8 cellular contexts compared by ENCODE assay signal in the genomic region with DNA sequence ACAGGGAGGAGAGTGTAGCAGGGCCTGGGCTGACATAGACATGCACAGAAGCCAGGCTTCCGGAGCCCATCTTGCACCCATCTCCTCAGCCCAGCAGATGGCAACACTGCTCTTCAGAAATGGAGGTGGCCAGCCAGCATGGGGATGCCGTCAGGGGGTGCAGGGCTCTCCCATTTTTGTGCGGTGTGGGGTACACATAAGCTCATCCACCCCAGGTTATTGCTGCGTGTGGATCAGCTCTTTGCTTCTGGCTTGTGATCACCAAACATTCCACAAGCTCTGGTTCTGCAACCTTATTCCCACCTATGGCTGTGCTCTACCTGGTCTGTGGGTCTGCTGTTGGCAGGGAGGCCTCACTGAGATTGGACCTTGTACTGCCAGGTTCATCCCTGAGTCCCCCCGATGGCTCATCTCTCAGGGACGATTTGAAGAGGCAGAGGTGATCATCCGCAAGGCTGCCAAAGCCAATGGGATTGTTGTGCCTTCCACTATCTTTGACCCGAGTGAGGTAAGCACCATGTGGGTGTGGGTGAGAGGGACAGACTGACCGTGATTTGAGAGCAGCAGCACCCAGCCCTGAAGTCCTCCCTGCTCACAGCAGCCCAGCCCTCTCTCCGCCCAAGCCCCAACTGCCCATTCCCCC. TPM values are rescaled to one million over a fixed set of nuclear protein-coding genes. Genes with fewer than 3 reads are reported as not detected.
A peak's percentile ranks its signal among the peaks of the same experiment; 100 is the strongest.
DNase-seq lines count a peak whose midpoint lies in the region; ATAC-seq and TF ChIP-seq lines count a peak whose summit lies in the region.

No MANE protein-coding gene starts in this region.

- TF ChIP-seq CTCF in DOHH2 (IDR thresholded peaks at IDR 0.05; ENCODE audit: low read depth, low read length, poor library complexity, severe bottlenecking) = peak; percentile 78

- peaks cover 10% of the 10 kb centered on the region for H3K4me1 ChIP-seq in DOHH2 (ENCODE audit: control insufficient read depth, low read length)
- peaks cover 51% of the 10 kb centered on the region for H3K4me1 ChIP-seq in rectal smooth muscle tissue (ENCODE audit: control insufficient read depth, insufficient read depth, low read length)

- peak overlapping the region; percentile 60 to 78 for H3K27ac Mint-ChIP-seq in T-cell
- peak overlapping the region; percentile 41 for H3K27ac Mint-ChIP-seq in activated naive CD8-positive, alpha-beta T cell treated with anti-CD3 and anti-CD28 coated beads, Interleukin-2, amount 50 U/mL, for 24 hours

- POLR2A ChIA-PET in T-cell (lab: Charles Lee) = interaction anchor here (0.5 to 1.7 kb wide), 10 partner anchors 17 to 840 kb away, joined by 3 to 6 read pairs (median 4); a partner anchor contains a TSS

- H4K20me1 ChIP-seq in DOHH2 (ENCODE audit: control insufficient read depth, insufficient read depth, low read depth, low read length) = no peaks in the 10 kb centered on the region

- H3K27me3 ChIP-seq in DOHH2 (ENCODE audit: control insufficient read depth, low read length) (no peaks in the 10 kb centered on the region), rectal smooth muscle tissue (ENCODE audit: control insufficient read depth, insufficient read depth, low read length) (no peaks in the 10 kb centered on the region)

- H3K27ac ChIP-seq in DOHH2 (ENCODE audit: low read depth, low read length) (no peak overlapping the region), rectal smooth muscle tissue (ENCODE audit: low read depth, low read length) (peak overlapping the region; percentile 96)

- no peaks in the 10 kb centered on the region for H3K9me2 ChIP-seq in DOHH2 (replicated peaks; ENCODE audit: control insufficient read depth, low read length)

- no peaks in the 10 kb centered on the region for H3K9me3 Mint-ChIP-seq in T-cell
- no peaks in the 10 kb centered on the region for H3K9me3 Mint-ChIP-seq in activated naive CD8-positive, alpha-beta T cell treated with anti-CD3 and anti-CD28 coated beads, Interleukin-2, amount 50 U/mL, for 24 hours

- no peaks in the 10 kb centered on the region for H3K79me2 ChIP-seq in DOHH2 (ENCODE audit: control insufficient read depth, low read length)

- H3F3A ChIP-seq in DOHH2 (ENCODE audit: control insufficient read depth, insufficient read depth) = no peaks in the 10 kb centered on the region

- no peak overlapping the region for H3K9ac ChIP-seq in rectal smooth muscle tissue (ENCODE audit: low read length)

- H3K27me3 Mint-ChIP-seq in T-cell = no peaks in the 10 kb centered on the region
- no peaks in the 10 kb centered on the region for H3K27me3 Mint-ChIP-seq in activated naive CD8-positive, alpha-beta T cell treated with anti-CD3 and anti-CD28 coated beads, Interleukin-2, amount 50 U/mL, for 24 hours

- intact Hi-C loops in left cardiac atrium (cut with DNase I) = loop anchor here (2.0 kb wide), 1 partner anchor 114 kb away; no protein-coding TSS in a partner anchor

- ATAC-seq in GM21423 (IDR thresholded peaks at IDR 0.05; ENCODE audit: unreplicated experiment) (peak; percentile 88), T-cell (replicated peaks in 1 of 4) (peak; percentile 86 to 89 (median 88)), left cardiac atrium (peak; percentile 83 to 86)
- ATAC-seq in activated naive CD8-positive, alpha-beta T cell treated with anti-CD3 and anti-CD28 coated beads, Interleukin-2, amount 50 U/mL, for 24 hours = peak; percentile 90

- CTCF ChIA-PET in T-cell (lab: Charles Lee) = interaction anchor here (0.5 to 5.8 kb wide), 37 partner anchors 15 to 573 kb away, joined by 3 to 72 read pairs (median 5); a partner anchor contains a TSS

- H3K4me2 ChIP-seq in DOHH2 (ENCODE audit: low read length) = no peak overlapping the region

- H3K36me3 ChIP-seq in DOHH2 (ENCODE audit: control insufficient read depth, low read length) (no peaks in the 10 kb centered on the region), rectal smooth muscle tissue (ENCODE audit: control insufficient read depth, insufficient read depth, low read length) (peaks cover 3% of the 10 kb centered on the region)

- H3K4me1 Mint-ChIP-seq in T-cell = peaks cover 32 to 57% (median 32%) of the 10 kb centered on the region in 3 donors
- peaks cover 41% of the 10 kb centered on the region for H3K4me1 Mint-ChIP-seq in activated naive CD8-positive, alpha-beta T cell treated with anti-CD3 and anti-CD28 coated beads, Interleukin-2, amount 50 U/mL, for 24 hours

- H3K4me3 Mint-ChIP-seq in T-cell = no peak overlapping the region
- no peak overlapping the region for H3K4me3 Mint-ChIP-seq in activated naive CD8-positive, alpha-beta T cell treated with anti-CD3 and anti-CD28 coated beads, Interleukin-2, amount 50 U/mL, for 24 hours

- H3K9me3 ChIP-seq in DOHH2 (ENCODE audit: control insufficient read depth, insufficient read depth, low read length) = no peaks in the 10 kb centered on the region

- no peak overlapping the region for H3K4me3 ChIP-seq in DOHH2 (ENCODE audit: low read length)
- no peak overlapping the region for H3K4me3 ChIP-seq in rectal smooth muscle tissue (ENCODE audit: low read length)

- DNase-seq in HuH-7.5 (ENCODE audit: low spot score) (peak; percentile 30), T-cell (peak; percentile 56 to 79 (median 72)), left cardiac atrium (peak; percentile 78), NCI-H526 treated with DMSO at 0.1 percent for 48 hours (lab: John Stamatoyannopoulos, UW) (no peak)
- peak; percentile 73 for DNase-seq in activated naive CD8-positive, alpha-beta T cell treated with anti-CD3 and anti-CD28 coated beads, Interleukin-2, amount 50 U/mL, for 24 hours

- H3K36me3 Mint-ChIP-seq in T-cell = no peaks in the 10 kb centered on the region
- H3K36me3 Mint-ChIP-seq in activated naive CD8-positive, alpha-beta T cell treated with anti-CD3 and anti-CD28 coated beads, Interleukin-2, amount 50 U/mL, for 24 hours (ENCODE audit: low read depth) = peaks cover 1% of the 10 kb centered on the region

RNA-seq across cellular contexts. Expression of a gene that starts 17.3 kb away (rescaled TPM):
- 10 to 100 TPM in 2 of 5 donors, 1 to 10 TPM in 3; 4.8 to 14.0 (median 7.6) TPM for total RNA-seq in T-cell
- total RNA-seq in left cardiac atrium = 10 to 100 TPM in 1 of 2 donors, 1 to 10 TPM in 1; 7.9 to 15.3 TPM
